Comparison of ENCODE assay signal across 1 cellular context in the genomic region with DNA sequence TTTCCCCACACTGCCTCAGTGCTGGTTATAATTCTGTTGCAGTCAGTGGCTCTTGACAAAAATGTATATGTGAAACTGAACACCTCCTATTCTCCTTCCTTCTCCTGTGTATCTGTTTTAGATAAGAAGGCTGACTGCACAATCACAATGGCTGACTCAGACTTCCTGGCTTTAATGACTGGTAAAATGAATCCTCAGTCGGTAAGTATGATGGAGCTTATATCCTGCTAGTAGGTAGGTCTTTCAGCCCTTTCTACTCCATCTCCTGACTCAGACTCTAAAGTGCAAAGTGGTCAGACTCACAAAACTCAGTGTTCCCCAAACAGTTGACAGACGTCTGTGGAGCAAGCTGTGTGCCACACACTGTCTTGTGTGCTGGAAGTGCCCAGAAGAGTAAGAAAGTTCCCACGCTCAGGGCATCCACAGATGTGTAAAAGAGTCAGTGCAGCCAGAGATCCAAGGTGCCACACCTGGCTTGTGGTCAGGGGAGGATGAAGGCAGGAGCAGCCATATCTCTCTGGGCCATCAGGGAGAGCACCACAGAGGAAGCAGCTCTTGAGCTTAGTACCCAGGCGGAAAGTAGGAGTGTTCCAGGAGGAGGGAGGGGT.
TF ChIP-seq lines count a peak whose summit lies in the region.

No MANE protein-coding gene starts in this region.

TF ChIP-seq in K562, 482 proteins besides CTCF, POLR2A, EP300 and RAD21 (continued from another document and continues in another):
- TF ChIP-seq, protein P1, sequence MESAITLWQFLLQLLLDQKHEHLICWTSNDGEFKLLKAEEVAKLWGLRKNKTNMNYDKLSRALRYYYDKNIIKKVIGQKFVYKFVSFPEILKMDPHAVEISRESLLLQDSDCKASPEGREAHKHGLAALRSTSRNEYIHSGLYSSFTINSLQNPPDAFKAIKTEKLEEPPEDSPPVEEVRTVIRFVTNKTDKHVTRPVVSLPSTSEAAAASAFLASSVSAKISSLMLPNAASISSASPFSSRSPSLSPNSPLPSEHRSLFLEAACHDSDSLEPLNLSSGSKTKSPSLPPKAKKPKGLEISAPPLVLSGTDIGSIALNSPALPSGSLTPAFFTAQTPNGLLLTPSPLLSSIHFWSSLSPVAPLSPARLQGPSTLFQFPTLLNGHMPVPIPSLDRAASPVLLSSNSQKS (CRISPR knock-in tag; IDR thresholded peaks at IDR 0.05) = no peak
- no peak for TF ChIP-seq CHD2 (IDR thresholded peaks at IDR 0.05; ENCODE audit: low read depth, low read length)
- peak; percentile 71 for TF ChIP-seq MAFK (IDR thresholded peaks at IDR 0.05; ENCODE audit: low read length)
- TF ChIP-seq CBFA2T2 (conservative IDR thresholded peaks at IDR 0.05) = no peak
- TF ChIP-seq PRPF4 (IDR thresholded peaks at IDR 0.05; ENCODE audit: insufficient read depth, low read depth, low read length, poor library complexity, severe bottlenecking) = no peak
- TF ChIP-seq TSC22D4 (tag; IDR thresholded peaks at IDR 0.05) = no peak
- no peak for TF ChIP-seq ZNF124 (CRISPR knock-in tag; IDR thresholded peaks at IDR 0.05)
- TF ChIP-seq NR1H2 (CRISPR knock-in tag; IDR thresholded peaks at IDR 0.05) = no peak
- TF ChIP-seq CBFA2T3 (IDR thresholded peaks at IDR 0.05) = peak; percentile 42; the same call in 1 of the 2 replicates
- no peak for TF ChIP-seq MBD2 (IDR thresholded peaks at IDR 0.05; ENCODE audit: borderline replicate concordance, low read depth)
- no peak for TF ChIP-seq HMGN3 (IDR thresholded peaks at IDR 0.05; ENCODE audit: borderline replicate concordance, extremely low read depth, insufficient read length, low read depth, low read length)
- no peak for TF ChIP-seq CHCHD3 (CRISPR knock-in tag; IDR thresholded peaks at IDR 0.05)
- TF ChIP-seq ARID1B (IDR thresholded peaks at IDR 0.05) = peak; percentile 76
- no peak for TF ChIP-seq CEBPG (CRISPR knock-in tag; IDR thresholded peaks at IDR 0.05)
- no peak for TF ChIP-seq CEBPG (tag; conservative IDR thresholded peaks at IDR 0.05 in 1 of 2, IDR thresholded peaks at IDR 0.05 in 1 of 2)
- no peak for TF ChIP-seq NFATC3 (IDR thresholded peaks at IDR 0.05)
- no peak for TF ChIP-seq SMAD2 (IDR thresholded peaks at IDR 0.05; ENCODE audit: low read depth, low read length)
- TF ChIP-seq, protein P2, sequence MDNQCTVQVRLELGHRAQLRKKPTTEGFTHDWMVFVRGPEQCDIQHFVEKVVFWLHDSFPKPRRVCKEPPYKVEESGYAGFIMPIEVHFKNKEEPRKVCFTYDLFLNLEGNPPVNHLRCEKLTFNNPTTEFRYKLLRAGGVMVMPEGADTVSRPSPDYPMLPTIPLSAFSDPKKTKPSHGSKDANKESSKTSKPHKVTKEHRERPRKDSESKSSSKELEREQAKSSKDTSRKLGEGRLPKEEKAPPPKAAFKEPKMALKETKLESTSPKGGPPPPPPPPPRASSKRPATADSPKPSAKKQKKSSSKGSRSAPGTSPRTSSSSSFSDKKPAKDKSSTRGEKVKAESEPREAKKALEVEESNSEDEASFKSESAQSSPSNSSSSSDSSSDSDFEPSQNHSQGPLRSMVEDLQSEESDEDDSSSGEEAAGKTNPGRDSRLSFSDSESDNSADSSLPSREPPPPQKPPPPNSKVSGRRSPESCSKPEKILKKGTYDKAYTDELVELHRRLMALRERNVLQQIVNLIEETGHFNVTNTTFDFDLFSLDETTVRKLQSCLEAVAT (IDR thresholded peaks at IDR 0.05) = no peak
- TF ChIP-seq ETV6 (IDR thresholded peaks at IDR 0.05; ENCODE audit: borderline replicate concordance in 1 of 2, low read depth in 2 of 2, low read length in 1 of 2) = no peak
- no peak for TF ChIP-seq ETV6 (CRISPR knock-in tag; IDR thresholded peaks at IDR 0.05; ENCODE audit: borderline replicate concordance)
- no peak for TF ChIP-seq NONO (IDR thresholded peaks at IDR 0.05; ENCODE audit: low read depth in 2 of 2, low read length in 1 of 2)
- TF ChIP-seq ETS2 (tag; IDR thresholded peaks at IDR 0.05; ENCODE audit: borderline replicate concordance, poor library complexity, severe bottlenecking) = no peak
- TF ChIP-seq ATF1 (CRISPR knock-in tag; IDR thresholded peaks at IDR 0.05) = no peak
- 0 out of 2 replicates have a peak, but pooled peaks have one; percentile 11 for TF ChIP-seq ATF1 (tag; IDR thresholded peaks at IDR 0.05)
- no peak for TF ChIP-seq NCOR1 (IDR thresholded peaks at IDR 0.05)
- no peak for TF ChIP-seq LARP7 (IDR thresholded peaks at IDR 0.05)
- TF ChIP-seq ZNF184 (CRISPR knock-in tag; IDR thresholded peaks at IDR 0.05) = no peak
- no peak for TF ChIP-seq HDAC8 (tag; IDR thresholded peaks at IDR 0.05)
- no peak for TF ChIP-seq ZNF197 (CRISPR knock-in tag; IDR thresholded peaks at IDR 0.05; ENCODE audit: low read depth)
- TF ChIP-seq, protein P3, sequence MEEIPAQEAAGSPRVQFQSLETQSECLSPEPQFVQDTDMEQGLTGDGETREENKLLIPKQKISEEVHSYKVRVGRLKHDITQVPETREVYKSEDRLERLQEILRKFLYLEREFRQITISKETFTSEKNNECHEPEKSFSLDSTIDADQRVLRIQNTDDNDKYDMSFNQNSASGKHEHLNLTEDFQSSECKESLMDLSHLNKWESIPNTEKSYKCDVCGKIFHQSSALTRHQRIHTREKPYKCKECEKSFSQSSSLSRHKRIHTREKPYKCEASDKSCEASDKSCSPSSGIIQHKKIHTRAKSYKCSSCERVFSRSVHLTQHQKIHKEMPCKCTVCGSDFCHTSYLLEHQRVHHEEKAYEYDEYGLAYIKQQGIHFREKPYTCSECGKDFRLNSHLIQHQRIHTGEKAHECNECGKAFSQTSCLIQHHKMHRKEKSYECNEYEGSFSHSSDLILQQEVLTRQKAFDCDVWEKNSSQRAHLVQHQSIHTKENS (CRISPR knock-in tag; IDR thresholded peaks at IDR 0.05) = no peak
- TF ChIP-seq NFIC (IDR thresholded peaks at IDR 0.05) = no peak
- peak; percentile 50; the same call in 1 of the 2 replicates for TF ChIP-seq ZNF263 (CRISPR knock-in tag; IDR thresholded peaks at IDR 0.05; ENCODE audit: borderline replicate concordance)
- TF ChIP-seq ERF (CRISPR knock-in tag; IDR thresholded peaks at IDR 0.05) = no peak
- TF ChIP-seq FOXJ3 (CRISPR knock-in tag; IDR thresholded peaks at IDR 0.05) = 0 out of 2 replicates have a peak, but pooled peaks have one; percentile 31
- TF ChIP-seq, protein P4, sequence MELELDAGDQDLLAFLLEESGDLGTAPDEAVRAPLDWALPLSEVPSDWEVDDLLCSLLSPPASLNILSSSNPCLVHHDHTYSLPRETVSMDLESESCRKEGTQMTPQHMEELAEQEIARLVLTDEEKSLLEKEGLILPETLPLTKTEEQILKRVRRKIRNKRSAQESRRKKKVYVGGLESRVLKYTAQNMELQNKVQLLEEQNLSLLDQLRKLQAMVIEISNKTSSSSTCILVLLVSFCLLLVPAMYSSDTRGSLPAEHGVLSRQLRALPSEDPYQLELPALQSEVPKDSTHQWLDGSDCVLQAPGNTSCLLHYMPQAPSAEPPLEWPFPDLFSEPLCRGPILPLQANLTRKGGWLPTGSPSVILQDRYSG (tag; conservative IDR thresholded peaks at IDR 0.05; ENCODE audit: low read depth) = no peak
- TF ChIP-seq MTA1 (IDR thresholded peaks at IDR 0.05; ENCODE audit: borderline replicate concordance) = no peak
- TF ChIP-seq RCOR1 (IDR thresholded peaks at IDR 0.05; ENCODE audit: borderline replicate concordance in 1 of 2, low read depth in 2 of 2, low read length in 2 of 2) = peak in 1 of 2 experiments; percentile 82; a peak in 1 of 4 replicates
- no peak for TF ChIP-seq HSF4 (CRISPR knock-in tag; IDR thresholded peaks at IDR 0.05; ENCODE audit: borderline replicate concordance)
- TF ChIP-seq FIP1L1 (IDR thresholded peaks at IDR 0.05; ENCODE audit: low read depth, low read length, poor library complexity, severe bottlenecking) = no peak
- TF ChIP-seq, protein P5, sequence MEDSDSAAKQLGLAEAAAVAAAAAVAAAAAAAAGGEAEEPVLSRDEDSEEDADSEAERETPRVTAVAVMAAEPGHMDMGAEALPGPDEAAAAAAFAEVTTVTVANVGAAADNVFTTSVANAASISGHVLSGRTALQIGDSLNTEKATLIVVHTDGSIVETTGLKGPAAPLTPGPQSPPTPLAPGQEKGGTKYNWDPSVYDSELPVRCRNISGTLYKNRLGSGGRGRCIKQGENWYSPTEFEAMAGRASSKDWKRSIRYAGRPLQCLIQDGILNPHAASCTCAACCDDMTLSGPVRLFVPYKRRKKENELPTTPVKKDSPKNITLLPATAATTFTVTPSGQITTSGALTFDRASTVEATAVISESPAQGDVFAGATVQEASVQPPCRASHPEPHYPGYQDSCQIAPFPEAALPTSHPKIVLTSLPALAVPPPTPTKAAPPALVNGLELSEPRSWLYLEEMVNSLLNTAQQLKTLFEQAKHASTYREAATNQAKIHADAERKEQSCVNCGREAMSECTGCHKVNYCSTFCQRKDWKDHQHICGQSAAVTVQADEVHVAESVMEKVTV (CRISPR knock-in tag; IDR thresholded peaks at IDR 0.05) = no peak
- no peak for TF ChIP-seq GABPB2 (CRISPR knock-in tag; conservative IDR thresholded peaks at IDR 0.05)
- TF ChIP-seq TAF15 (IDR thresholded peaks at IDR 0.05; ENCODE audit: low read depth, low read length) = no peak
- TF ChIP-seq CEBPB (tag; IDR thresholded peaks at IDR 0.05) = peak; percentile 51
- no peak for TF ChIP-seq TFAM (CRISPR knock-in tag; conservative IDR thresholded peaks at IDR 0.05)
- peak; percentile 71 for TF ChIP-seq CTBP1 (IDR thresholded peaks at IDR 0.05; ENCODE audit: borderline replicate concordance)
- 0 out of 2 replicates have a peak, but pooled peaks have one; percentile 44 for TF ChIP-seq NFRKB (IDR thresholded peaks at IDR 0.05; ENCODE audit: low read depth)
- no peak for TF ChIP-seq ZNF143 (CRISPR knock-in tag; IDR thresholded peaks at IDR 0.05)
- TF ChIP-seq SMARCA4 (IDR thresholded peaks at IDR 0.05) = peak; percentile 79
- TF ChIP-seq, protein P6, sequence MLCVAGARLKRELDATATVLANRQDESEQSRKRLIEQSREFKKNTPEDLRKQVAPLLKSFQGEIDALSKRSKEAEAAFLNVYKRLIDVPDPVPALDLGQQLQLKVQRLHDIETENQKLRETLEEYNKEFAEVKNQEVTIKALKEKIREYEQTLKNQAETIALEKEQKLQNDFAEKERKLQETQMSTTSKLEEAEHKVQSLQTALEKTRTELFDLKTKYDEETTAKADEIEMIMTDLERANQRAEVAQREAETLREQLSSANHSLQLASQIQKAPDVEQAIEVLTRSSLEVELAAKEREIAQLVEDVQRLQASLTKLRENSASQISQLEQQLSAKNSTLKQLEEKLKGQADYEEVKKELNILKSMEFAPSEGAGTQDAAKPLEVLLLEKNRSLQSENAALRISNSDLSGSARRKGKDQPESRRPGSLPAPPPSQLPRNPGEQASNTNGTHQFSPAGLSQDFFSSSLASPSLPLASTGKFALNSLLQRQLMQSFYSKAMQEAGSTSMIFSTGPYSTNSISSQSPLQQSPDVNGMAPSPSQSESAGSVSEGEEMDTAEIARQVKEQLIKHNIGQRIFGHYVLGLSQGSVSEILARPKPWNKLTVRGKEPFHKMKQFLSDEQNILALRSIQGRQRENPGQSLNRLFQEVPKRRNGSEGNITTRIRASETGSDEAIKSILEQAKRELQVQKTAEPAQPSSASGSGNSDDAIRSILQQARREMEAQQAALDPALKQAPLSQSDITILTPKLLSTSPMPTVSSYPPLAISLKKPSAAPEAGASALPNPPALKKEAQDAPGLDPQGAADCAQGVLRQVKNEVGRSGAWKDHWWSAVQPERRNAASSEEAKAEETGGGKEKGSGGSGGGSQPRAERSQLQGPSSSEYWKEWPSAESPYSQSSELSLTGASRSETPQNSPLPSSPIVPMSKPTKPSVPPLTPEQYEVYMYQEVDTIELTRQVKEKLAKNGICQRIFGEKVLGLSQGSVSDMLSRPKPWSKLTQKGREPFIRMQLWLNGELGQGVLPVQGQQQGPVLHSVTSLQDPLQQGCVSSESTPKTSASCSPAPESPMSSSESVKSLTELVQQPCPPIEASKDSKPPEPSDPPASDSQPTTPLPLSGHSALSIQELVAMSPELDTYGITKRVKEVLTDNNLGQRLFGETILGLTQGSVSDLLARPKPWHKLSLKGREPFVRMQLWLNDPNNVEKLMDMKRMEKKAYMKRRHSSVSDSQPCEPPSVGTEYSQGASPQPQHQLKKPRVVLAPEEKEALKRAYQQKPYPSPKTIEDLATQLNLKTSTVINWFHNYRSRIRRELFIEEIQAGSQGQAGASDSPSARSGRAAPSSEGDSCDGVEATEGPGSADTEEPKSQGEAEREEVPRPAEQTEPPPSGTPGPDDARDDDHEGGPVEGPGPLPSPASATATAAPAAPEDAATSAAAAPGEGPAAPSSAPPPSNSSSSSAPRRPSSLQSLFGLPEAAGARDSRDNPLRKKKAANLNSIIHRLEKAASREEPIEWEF (CRISPR knock-in tag; IDR thresholded peaks at IDR 0.05) = no peak
- peak; percentile 57; the same call in 1 of the 2 replicates for TF ChIP-seq JUN (IDR thresholded peaks at IDR 0.05; ENCODE audit: borderline replicate concordance, low read depth, low read length)
- no peak for TF ChIP-seq JUN (CRISPR knock-in tag; IDR thresholded peaks at IDR 0.05; ENCODE audit: borderline replicate concordance)
- TF ChIP-seq, protein P7, sequence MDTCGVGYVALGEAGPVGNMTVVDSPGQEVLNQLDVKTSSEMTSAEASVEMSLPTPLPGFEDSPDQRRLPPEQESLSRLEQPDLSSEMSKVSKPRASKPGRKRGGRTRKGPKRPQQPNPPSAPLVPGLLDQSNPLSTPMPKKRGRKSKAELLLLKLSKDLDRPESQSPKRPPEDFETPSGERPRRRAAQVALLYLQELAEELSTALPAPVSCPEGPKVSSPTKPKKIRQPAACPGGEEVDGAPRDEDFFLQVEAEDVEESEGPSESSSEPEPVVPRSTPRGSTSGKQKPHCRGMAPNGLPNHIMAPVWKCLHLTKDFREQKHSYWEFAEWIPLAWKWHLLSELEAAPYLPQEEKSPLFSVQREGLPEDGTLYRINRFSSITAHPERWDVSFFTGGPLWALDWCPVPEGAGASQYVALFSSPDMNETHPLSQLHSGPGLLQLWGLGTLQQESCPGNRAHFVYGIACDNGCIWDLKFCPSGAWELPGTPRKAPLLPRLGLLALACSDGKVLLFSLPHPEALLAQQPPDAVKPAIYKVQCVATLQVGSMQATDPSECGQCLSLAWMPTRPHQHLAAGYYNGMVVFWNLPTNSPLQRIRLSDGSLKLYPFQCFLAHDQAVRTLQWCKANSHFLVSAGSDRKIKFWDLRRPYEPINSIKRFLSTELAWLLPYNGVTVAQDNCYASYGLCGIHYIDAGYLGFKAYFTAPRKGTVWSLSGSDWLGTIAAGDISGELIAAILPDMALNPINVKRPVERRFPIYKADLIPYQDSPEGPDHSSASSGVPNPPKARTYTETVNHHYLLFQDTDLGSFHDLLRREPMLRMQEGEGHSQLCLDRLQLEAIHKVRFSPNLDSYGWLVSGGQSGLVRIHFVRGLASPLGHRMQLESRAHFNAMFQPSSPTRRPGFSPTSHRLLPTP (IDR thresholded peaks at IDR 0.05; ENCODE audit: borderline replicate concordance, extremely low read depth, insufficient read length) = no peak
- 0 out of 2 replicates have a peak, but pooled peaks have one; percentile 34 for TF ChIP-seq GTF2E2 (tag; IDR thresholded peaks at IDR 0.05)
- TF ChIP-seq ETV5 (CRISPR knock-in tag; IDR thresholded peaks at IDR 0.05; ENCODE audit: low read depth) = no peak; the same call in 1 of the 2 replicates
- peak; percentile 89 for TF ChIP-seq FOSL1 (tag; conservative IDR thresholded peaks at IDR 0.05)
- TF ChIP-seq ZNF3 (CRISPR knock-in tag; IDR thresholded peaks at IDR 0.05) = no peak
- no peak for TF ChIP-seq TAF9B (IDR thresholded peaks at IDR 0.05; ENCODE audit: partially characterized antibody)
